ENCODE assay signal across 17 cellular contexts in genomic region chr2:178674122-178674521, GRCh38.
A peak's percentile ranks its signal among the peaks of the same experiment; 100 is the strongest.
DNase-seq lines count a peak whose midpoint lies in the region; ATAC-seq and TF ChIP-seq lines count a peak whose summit lies in the region.
"Had no signal": no experiment of that assay in that cellular context is flagged by ENCODE, and none has a peak within 500 bp of the region (broad histone marks: within the 10 kb centered on the region; RNA-seq: fewer than 3 reads in every experiment).

No MANE protein-coding gene starts in this region.

- H3K4me3 ChIP-seq in LNCaP clone FGC (ENCODE audit: low read depth, low read length) (no peak overlapping the region), psoas muscle (no peak overlapping the region), mesenchymal stem cell (ENCODE audit: insufficient read depth in 1 of 2, low read depth in 1 of 2, low read length in 2 of 2) (no peak overlapping the region)
- H3K4me3 ChIP-seq: ovary, smooth muscle cell had no signal

- no peaks in the 10 kb centered on the region for H3K79me1 ChIP-seq in mesenchymal stem cell (replicated peaks; ENCODE audit: low read length, poor library complexity, severe bottlenecking)

- H4K91ac ChIP-seq in mesenchymal stem cell (ENCODE audit: low read length): no peak overlapping the region

- no peak overlapping the region for H3K4ac ChIP-seq in mesenchymal stem cell (ENCODE audit: low read depth in 1 of 2, low read length in 2 of 2)

- peak in 1 of 4 donors; percentile 16 for ATAC-seq in psoas muscle
- ATAC-seq: stimulated activated naive B cell treated with anti-CD40 and anti-IgM and Interleukin-4, amounts not matched to agents 10 μg/mL and 1 μg/mL and 100 μg/mL, for 72 hours had no signal

- peak; percentile 38 for TF ChIP-seq CTCF in LNCaP clone FGC (IDR thresholded peaks at IDR 0.05; ENCODE audit: control insufficient read depth, extremely low read depth, insufficient read depth)
- peak; percentile 47 for TF ChIP-seq CTCF in VCaP (conservative IDR thresholded peaks at IDR 0.05)
- peak; percentile 23 for TF ChIP-seq CTCF in psoas muscle (IDR thresholded peaks at IDR 0.05)

- no peak overlapping the region for H2BK15ac ChIP-seq in mesenchymal stem cell (ENCODE audit: low read depth, poor library complexity, severe bottlenecking)

- no peak overlapping the region for H3K4me3 Mint-ChIP-seq in activated naive CD8-positive, alpha-beta T cell treated with anti-CD3 and anti-CD28 coated beads for 36 hours
- H3K4me3 Mint-ChIP-seq: activated naive CD4-positive, alpha-beta T cell treated with anti-CD3 and anti-CD28 coated beads, Interleukin-2, amount 50 U/mL, for 24 hours; stimulated activated naive B cell treated with anti-CD40 and anti-IgM and Interleukin-4, amounts not matched to agents 10 μg/mL and 1 μg/mL and 100 μg/mL, for 72 hours had no signal

- intact Hi-C loops in psoas muscle (cut with DNase I): no loop called here

- no peak overlapping the region for H2AK5ac ChIP-seq in mesenchymal stem cell (ENCODE audit: low read length, severe bottlenecking)

- H2BK120ac ChIP-seq in mesenchymal stem cell (ENCODE audit: low read depth, low read length): no peak overlapping the region

- no peak overlapping the region for H3K27ac ChIP-seq in VCaP
- no peak overlapping the region for H3K27ac ChIP-seq in psoas muscle
- no peak overlapping the region for H3K27ac ChIP-seq in mesenchymal stem cell (ENCODE audit: low read length, poor library complexity, severe bottlenecking)
- H3K27ac ChIP-seq: HL-60, ovary, RWPE1 had no signal

- H3K4me1 Mint-ChIP-seq in activated naive CD8-positive, alpha-beta T cell treated with anti-CD3 and anti-CD28 coated beads for 36 hours: no peaks in the 10 kb centered on the region
- H3K4me1 Mint-ChIP-seq: activated naive CD4-positive, alpha-beta T cell treated with anti-CD3 and anti-CD28 coated beads, Interleukin-2, amount 50 U/mL, for 24 hours had no signal

- H3K4me2 ChIP-seq in mesenchymal stem cell (ENCODE audit: low read length, poor library complexity, severe bottlenecking): no peak overlapping the region
- H3K4me2 ChIP-seq: smooth muscle cell had no signal

- no peak overlapping the region for H3K18ac ChIP-seq in mesenchymal stem cell (ENCODE audit: low read depth in 1 of 2, low read length in 2 of 2)

- H3K36me3 Mint-ChIP-seq in activated naive CD8-positive, alpha-beta T cell treated with anti-CD3 and anti-CD28 coated beads for 36 hours: peaks cover 12% of the 10 kb centered on the region

- H3K9me3 ChIP-seq in psoas muscle (no peaks in the 10 kb centered on the region), mesenchymal stem cell (ENCODE audit: control insufficient read depth, low read length) (no peaks in the 10 kb centered on the region)
- H3K9me3 ChIP-seq: ovary had no signal

- H3K4me1 ChIP-seq in psoas muscle (peaks cover 47% of the 10 kb centered on the region), mesenchymal stem cell (ENCODE audit: control insufficient read depth, insufficient read depth, low read depth, low read length) (no peaks in the 10 kb centered on the region)

- H3K14ac ChIP-seq in mesenchymal stem cell (ENCODE audit: low read length in 2 of 2): no peak overlapping the region

- 72 to 79% (median 73%) methylated on average over 4 of the region's 4 CpGs for WGBS in psoas muscle, 3 donors
- 100% methylated on average over 1 of the region's 4 CpGs for WGBS in mesenchymal stem cell

- DNase-seq in NCI-H82 (lab: John Stamatoyannopoulos, UW): peak; percentile 16
- DNase-seq in NCI-H82 treated with DMSO at 0.1 percent for 48 hours (lab: John Stamatoyannopoulos, UW; ENCODE audit: unreplicated experiment): no peak
- no peak for DNase-seq in LNCaP clone FGC (ENCODE audit: low read depth)
- no peak for DNase-seq in psoas muscle
- no peak for DNase-seq in retina
- no peak for DNase-seq in activated naive CD8-positive, alpha-beta T cell treated with anti-CD3 and anti-CD28 coated beads for 36 hours
- DNase-seq in mesenchymal stem cell: no peak
- DNase-seq: activated CD4-positive, alpha-beta T cell treated with anti-CD3 and anti-CD28 coated beads for 48 hours; NCI-H1436 treated with DMSO at 0.1 percent for 48 hours; ovary; stimulated activated naive B cell treated with anti-CD40 and anti-IgM and Interleukin-4, amounts not matched to agents 10 μg/mL and 1 μg/mL and 100 μg/mL, for 72 hours; T-helper 2 cell had no signal

- H2BK12ac ChIP-seq in mesenchymal stem cell (ENCODE audit: low read length in 2 of 2): no peak overlapping the region

- no peaks in the 10 kb centered on the region for H3K27me3 Mint-ChIP-seq in activated naive CD8-positive, alpha-beta T cell treated with anti-CD3 and anti-CD28 coated beads for 36 hours
- H3K27me3 Mint-ChIP-seq: activated naive CD4-positive, alpha-beta T cell treated with anti-CD3 and anti-CD28 coated beads, Interleukin-2, amount 50 U/mL, for 24 hours; stimulated activated naive B cell treated with anti-CD40 and anti-IgM and Interleukin-4, amounts not matched to agents 10 μg/mL and 1 μg/mL and 100 μg/mL, for 72 hours had no signal

- no peak overlapping the region for H3K9ac ChIP-seq in mesenchymal stem cell (ENCODE audit: low read length)

- no peak overlapping the region for H2AFZ ChIP-seq in mesenchymal stem cell (ENCODE audit: low read depth, low read length)

- H3K9me3 Mint-ChIP-seq in activated naive CD8-positive, alpha-beta T cell treated with anti-CD3 and anti-CD28 coated beads for 36 hours: no peaks in the 10 kb centered on the region

- no peak overlapping the region for H2BK5ac ChIP-seq in mesenchymal stem cell (ENCODE audit: low read depth, low read length, poor library complexity, severe bottlenecking)

- H3K23ac ChIP-seq in mesenchymal stem cell (ENCODE audit: low read length in 2 of 2): no peak overlapping the region

- H3K27me3 ChIP-seq in psoas muscle (ENCODE audit: insufficient read depth in 3 of 3, low read length in 2 of 3) (no peaks in the 10 kb centered on the region), mesenchymal stem cell (ENCODE audit: control insufficient read depth in 1 of 2, insufficient read depth in 1 of 2, low read length in 2 of 2) (no peaks in the 10 kb centered on the region)
- H3K27me3 ChIP-seq: ovary had no signal

- no peak overlapping the region for H3K27ac Mint-ChIP-seq in activated naive CD8-positive, alpha-beta T cell treated with anti-CD3 and anti-CD28 coated beads for 36 hours
- H3K27ac Mint-ChIP-seq: activated naive CD4-positive, alpha-beta T cell treated with anti-CD3 and anti-CD28 coated beads, Interleukin-2, amount 50 U/mL, for 24 hours; stimulated activated naive B cell treated with anti-CD40 and anti-IgM and Interleukin-4, amounts not matched to agents 10 μg/mL and 1 μg/mL and 100 μg/mL, for 72 hours had no signal

- no peak overlapping the region for H4K8ac ChIP-seq in mesenchymal stem cell (ENCODE audit: low read length)

- H3K36me3 ChIP-seq in psoas muscle (ENCODE audit: insufficient read depth in 1 of 2, low read depth in 1 of 2): peaks cover under 1 to 100% of the 10 kb centered on the region in 2 donors
- no peaks in the 10 kb centered on the region for H3K36me3 ChIP-seq in mesenchymal stem cell (ENCODE audit: control insufficient read depth in 1 of 2, insufficient read depth in 2 of 2, low read depth in 1 of 2, low read length in 2 of 2)
- H3K36me3 ChIP-seq: ovary had no signal
